In the genomic region with DNA sequence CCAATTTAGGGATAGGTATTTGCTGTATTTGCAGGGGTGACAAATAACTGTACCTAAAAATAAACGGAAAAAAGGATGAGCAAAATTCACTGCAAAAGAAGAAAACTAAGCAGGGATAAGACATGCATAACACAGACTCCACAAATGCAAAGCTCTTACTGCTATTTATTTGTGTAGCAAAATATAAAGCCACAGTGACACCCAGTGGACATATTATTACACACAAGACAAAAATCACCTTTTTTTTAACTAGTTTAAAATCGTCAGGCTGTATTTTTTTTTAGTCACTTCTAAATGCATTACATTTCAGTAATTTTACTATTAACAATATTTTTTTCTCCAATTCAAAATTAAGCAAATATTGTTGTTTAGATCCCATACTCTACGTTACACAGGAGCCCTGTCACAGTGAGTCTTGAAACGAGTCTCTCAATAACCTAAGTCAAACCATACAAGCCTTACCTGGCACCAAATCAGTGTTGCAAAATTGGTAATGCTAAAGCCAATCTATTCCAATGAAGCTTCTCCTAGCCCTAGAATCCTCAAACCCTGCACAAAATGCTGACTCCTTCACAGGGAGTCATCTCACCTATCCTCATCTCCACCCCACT, we compare ENCODE assay signal across 8 cellular contexts. TPM values are rescaled to one million over a fixed set of nuclear protein-coding genes. Genes with fewer than 3 reads are reported as not detected.
DNase-seq lines count a peak whose midpoint lies in the region; ATAC-seq, FAIRE-seq and TF ChIP-seq lines count a peak whose summit lies in the region.

No MANE protein-coding gene starts in this region.

- H3K4me3 ChIP-seq in esophagus muscularis mucosa (no peak overlapping the region), osteoblast (ENCODE audit: insufficient read depth, low read length) (no peak overlapping the region)

- H3K27me3 ChIP-seq in esophagus muscularis mucosa (no peaks in the 10 kb centered on the region), osteoblast (ENCODE audit: insufficient read depth, low read length) (no peaks in the 10 kb centered on the region)

- TF ChIP-seq EP300 in esophagus muscularis mucosa (IDR thresholded peaks at IDR 0.05) = no peak

- ATAC-seq in HG03469 (IDR thresholded peaks at IDR 0.05; ENCODE audit: unreplicated experiment) (no peak), GM21447 (IDR thresholded peaks at IDR 0.05; ENCODE audit: unreplicated experiment) (no peak)

- DNase-seq in AG08396 (ENCODE audit: low spot score) (peak; percentile 34), GM12892 (ENCODE audit: insufficient read length) (no peak), HS-27A (ENCODE audit: low read depth) (peak; percentile 15), RPMI7951 (ENCODE audit: low read depth) (peak; percentile 55), esophagus muscularis mucosa (ENCODE audit: extremely low spot score) (no peak), osteoblast (ENCODE audit: insufficient read length, low spot score, missing footprints) (peak; percentile 48)

- 45% methylated on average over 4 of the region's 4 CpGs for WGBS in esophagus muscularis mucosa

- peaks cover 0 to 6% (median 0%) of the 10 kb centered on the region in 4 donors for H3K4me1 ChIP-seq in esophagus muscularis mucosa
- H3K4me1 ChIP-seq in osteoblast (ENCODE audit: insufficient read depth, low read length) = no peaks in the 10 kb centered on the region

- TF ChIP-seq POLR2A in GM12892 (IDR thresholded peaks at IDR 0.05; ENCODE audit: low read depth, low read length) = no peak
- no peak for TF ChIP-seq POLR2A in esophagus muscularis mucosa (IDR thresholded peaks at IDR 0.05; ENCODE audit: low read depth)

- no peaks in the 10 kb centered on the region for H3K79me2 ChIP-seq in osteoblast (ENCODE audit: insufficient read depth, low read length)

- no peak overlapping the region for H3K4me2 ChIP-seq in osteoblast (ENCODE audit: insufficient read depth, low read length)

- no peaks in the 10 kb centered on the region for H4K20me1 ChIP-seq in osteoblast (ENCODE audit: insufficient read depth, low read length)

- H3K36me3 ChIP-seq in esophagus muscularis mucosa (peaks cover 0 to 47% (median 11%) of the 10 kb centered on the region in 4 donors), osteoblast (ENCODE audit: insufficient read depth, low read length) (peaks cover 5% of the 10 kb centered on the region)

- intact Hi-C loops in esophagus muscularis mucosa (cut with DNase I) = loop anchor here (10.0 kb wide), 2 partner anchors 963 to 1683 kb away; no protein-coding TSS in a partner anchor

- no peaks in the 10 kb centered on the region for H3K9me3 ChIP-seq in esophagus muscularis mucosa
- H3K9me3 ChIP-seq in osteoblast (ENCODE audit: low read depth, low read length) = no peaks in the 10 kb centered on the region

- no peak overlapping the region for H2AFZ ChIP-seq in osteoblast (ENCODE audit: low read length)

- H3K27ac ChIP-seq in esophagus muscularis mucosa (replicated peaks in 1 of 4) (no peak overlapping the region), osteoblast (ENCODE audit: low read depth, low read length) (no peak overlapping the region)

- peak; percentile 83 for FAIRE-seq in GM12892 (lab: Jason Lieb, UNC)

- TF ChIP-seq CTCF in esophagus muscularis mucosa (IDR thresholded peaks at IDR 0.05) (peak; percentile 37 to 59 (median 53)), osteoblast (IDR thresholded peaks at IDR 0.05; ENCODE audit: extremely low read depth, low read depth, low read length) (peak; percentile 59)

RNA-seq across cellular contexts. Expression of gene METTL4, which starts 23.7 kb away (rescaled TPM):
- polyA plus RNA-seq in GM12892 (2012; ENCODE audit: missing spikeins) = 12.2 TPM
- 16.5 and 17.8 TPM in 2 replicates for total RNA-seq in RPMI7951 (2014; rRNA removed; shearing (Covaris generic))
- total RNA-seq in esophagus muscularis mucosa (1 to 10 TPM; 4.3 to 8.3 (median 5.7) TPM), osteoblast (8.8 and 10.5 TPM in 2 replicates)

RNA-seq across cellular contexts. Expression of gene NDC80, which starts 23.8 kb away (rescaled TPM):
- polyA plus RNA-seq in GM12892 (2012; ENCODE audit: missing spikeins) = 24.6 TPM
- total RNA-seq in RPMI7951 (2014; rRNA removed; shearing (Covaris generic)) = 83.3 and 99.5 TPM in 2 replicates
- total RNA-seq in esophagus muscularis mucosa = under 1 TPM in 3 of 4 donors, not detected in 1; 0.17 to 0.57 (median 0.42) TPM
- total RNA-seq in osteoblast = 2.2 and 3.5 TPM in 2 replicates

Comparison
In these comparisons a context has a peak if more than half of its experiments do, and no peak if none do; other contexts are left out.
1. DNase-seq: peak in AG08396 (single experiment), HS-27A (single experiment), RPMI7951 (single experiment) and osteoblast (single experiment); none in GM12892 (single experiment) and esophagus muscularis mucosa (single experiment).
2. RNA of gene NDC80, which starts 23.8 kb away (total RNA-seq): 83.3 to 99.5 TPM in RPMI7951; 2.2 to 3.5 TPM in osteoblast and 0.17 to 0.57 TPM in esophagus muscularis mucosa; every median in the first group is over 10 times any median in the second.